In the genomic region with DNA sequence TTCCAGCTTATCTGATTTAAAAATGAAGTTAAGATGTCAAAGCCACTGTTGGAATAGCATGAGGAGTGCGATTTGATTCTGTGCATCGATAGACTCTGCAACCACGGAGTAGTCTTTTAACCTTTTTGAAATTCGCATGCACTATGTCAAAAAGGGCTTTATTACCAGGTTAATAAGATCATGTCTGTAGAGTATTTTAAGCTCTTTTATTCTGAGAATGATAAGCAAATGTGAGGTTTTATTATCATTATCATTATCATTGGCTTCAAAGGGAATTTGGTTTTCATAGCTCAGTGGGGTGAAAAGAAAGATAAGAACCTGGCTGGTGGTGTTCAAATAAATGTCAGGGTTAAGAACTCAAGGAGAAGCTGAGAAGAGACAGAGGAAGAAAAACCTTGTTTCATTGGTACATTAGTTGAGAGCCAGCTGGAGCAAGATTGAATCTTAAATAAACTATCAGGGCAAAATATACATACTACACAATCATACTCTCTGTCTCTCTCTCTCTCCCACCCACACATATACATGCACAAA, we compare ENCODE assay signal across 2 cellular contexts.
A peak's percentile ranks its signal among the peaks of the same experiment; 100 is the strongest.
TF ChIP-seq lines count a peak whose summit lies in the region.

No MANE protein-coding gene starts in this region.

TF ChIP-seq in SK-N-SH, 30 proteins besides CTCF, POLR2A, EP300 and RAD21:
- no peak for TF ChIP-seq GABPA (IDR thresholded peaks at IDR 0.05; ENCODE audit: low read depth)
- TF ChIP-seq GATA2 (CRISPR knock-in tag; IDR thresholded peaks at IDR 0.05): peak; percentile 85
- TF ChIP-seq, protein P1, sequence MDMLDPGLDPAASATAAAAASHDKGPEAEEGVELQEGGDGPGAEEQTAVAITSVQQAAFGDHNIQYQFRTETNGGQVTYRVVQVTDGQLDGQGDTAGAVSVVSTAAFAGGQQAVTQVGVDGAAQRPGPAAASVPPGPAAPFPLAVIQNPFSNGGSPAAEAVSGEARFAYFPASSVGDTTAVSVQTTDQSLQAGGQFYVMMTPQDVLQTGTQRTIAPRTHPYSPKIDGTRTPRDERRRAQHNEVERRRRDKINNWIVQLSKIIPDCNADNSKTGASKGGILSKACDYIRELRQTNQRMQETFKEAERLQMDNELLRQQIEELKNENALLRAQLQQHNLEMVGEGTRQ (IDR thresholded peaks at IDR 0.05; ENCODE audit: borderline replicate concordance, low read depth, low read length): no peak
- TF ChIP-seq SMC3 (IDR thresholded peaks at IDR 0.05; ENCODE audit: low read depth, low read length): no peak
- TF ChIP-seq, protein P2, sequence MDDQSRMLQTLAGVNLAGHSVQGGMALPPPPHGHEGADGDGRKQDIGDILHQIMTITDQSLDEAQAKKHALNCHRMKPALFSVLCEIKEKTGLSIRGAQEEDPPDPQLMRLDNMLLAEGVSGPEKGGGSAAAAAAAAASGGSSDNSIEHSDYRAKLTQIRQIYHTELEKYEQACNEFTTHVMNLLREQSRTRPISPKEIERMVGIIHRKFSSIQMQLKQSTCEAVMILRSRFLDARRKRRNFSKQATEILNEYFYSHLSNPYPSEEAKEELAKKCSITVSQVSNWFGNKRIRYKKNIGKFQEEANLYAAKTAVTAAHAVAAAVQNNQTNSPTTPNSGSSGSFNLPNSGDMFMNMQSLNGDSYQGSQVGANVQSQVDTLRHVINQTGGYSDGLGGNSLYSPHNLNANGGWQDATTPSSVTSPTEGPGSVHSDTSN (IDR thresholded peaks at IDR 0.05): no peak
- TF ChIP-seq CHD2 (IDR thresholded peaks at IDR 0.05; ENCODE audit: low read length, partially characterized antibody): no peak
- no peak for TF ChIP-seq SIN3A (IDR thresholded peaks at IDR 0.05; ENCODE audit: borderline replicate concordance, low read depth, low read length)
- no peak for TF ChIP-seq NFIC (IDR thresholded peaks at IDR 0.05; ENCODE audit: borderline replicate concordance)
- no peak for TF ChIP-seq TAF1 (IDR thresholded peaks at IDR 0.05; ENCODE audit: borderline replicate concordance, low read depth, low read length)
- TF ChIP-seq MEF2A (IDR thresholded peaks at IDR 0.05; ENCODE audit: borderline replicate concordance, low read depth): no peak
- TF ChIP-seq FOSL2 (IDR thresholded peaks at IDR 0.05; ENCODE audit: borderline replicate concordance, low read depth): no peak
- no peak for TF ChIP-seq NRF1 (IDR thresholded peaks at IDR 0.05; ENCODE audit: low read depth, low read length)
- TF ChIP-seq, protein P3, sequence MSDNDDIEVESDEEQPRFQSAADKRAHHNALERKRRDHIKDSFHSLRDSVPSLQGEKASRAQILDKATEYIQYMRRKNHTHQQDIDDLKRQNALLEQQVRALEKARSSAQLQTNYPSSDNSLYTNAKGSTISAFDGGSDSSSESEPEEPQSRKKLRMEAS (IDR thresholded peaks at IDR 0.05; ENCODE audit: low read depth): no peak
- TF ChIP-seq RCOR1 (IDR thresholded peaks at IDR 0.05; ENCODE audit: low read length): peak; percentile 8; the same call in 1 of the 2 replicates
- TF ChIP-seq EZH2phosphoT487 (IDR thresholded peaks at IDR 0.05; ENCODE audit: borderline replicate concordance, low read depth): no peak

TF ChIP-seq in neural cell, 6 proteins besides CTCF, POLR2A, EP300 and RAD21:
- TF ChIP-seq, protein P4, sequence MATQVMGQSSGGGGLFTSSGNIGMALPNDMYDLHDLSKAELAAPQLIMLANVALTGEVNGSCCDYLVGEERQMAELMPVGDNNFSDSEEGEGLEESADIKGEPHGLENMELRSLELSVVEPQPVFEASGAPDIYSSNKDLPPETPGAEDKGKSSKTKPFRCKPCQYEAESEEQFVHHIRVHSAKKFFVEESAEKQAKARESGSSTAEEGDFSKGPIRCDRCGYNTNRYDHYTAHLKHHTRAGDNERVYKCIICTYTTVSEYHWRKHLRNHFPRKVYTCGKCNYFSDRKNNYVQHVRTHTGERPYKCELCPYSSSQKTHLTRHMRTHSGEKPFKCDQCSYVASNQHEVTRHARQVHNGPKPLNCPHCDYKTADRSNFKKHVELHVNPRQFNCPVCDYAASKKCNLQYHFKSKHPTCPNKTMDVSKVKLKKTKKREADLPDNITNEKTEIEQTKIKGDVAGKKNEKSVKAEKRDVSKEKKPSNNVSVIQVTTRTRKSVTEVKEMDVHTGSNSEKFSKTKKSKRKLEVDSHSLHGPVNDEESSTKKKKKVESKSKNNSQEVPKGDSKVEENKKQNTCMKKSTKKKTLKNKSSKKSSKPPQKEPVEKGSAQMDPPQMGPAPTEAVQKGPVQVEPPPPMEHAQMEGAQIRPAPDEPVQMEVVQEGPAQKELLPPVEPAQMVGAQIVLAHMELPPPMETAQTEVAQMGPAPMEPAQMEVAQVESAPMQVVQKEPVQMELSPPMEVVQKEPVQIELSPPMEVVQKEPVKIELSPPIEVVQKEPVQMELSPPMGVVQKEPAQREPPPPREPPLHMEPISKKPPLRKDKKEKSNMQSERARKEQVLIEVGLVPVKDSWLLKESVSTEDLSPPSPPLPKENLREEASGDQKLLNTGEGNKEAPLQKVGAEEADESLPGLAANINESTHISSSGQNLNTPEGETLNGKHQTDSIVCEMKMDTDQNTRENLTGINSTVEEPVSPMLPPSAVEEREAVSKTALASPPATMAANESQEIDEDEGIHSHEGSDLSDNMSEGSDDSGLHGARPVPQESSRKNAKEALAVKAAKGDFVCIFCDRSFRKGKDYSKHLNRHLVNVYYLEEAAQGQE (IDR thresholded peaks at IDR 0.05; ENCODE audit: borderline replicate concordance): no peak
- no peak for TF ChIP-seq EZH2 (IDR thresholded peaks at IDR 0.05; ENCODE audit: borderline replicate concordance, insufficient read depth, low read length, poor library complexity, severe bottlenecking)
- no peak for TF ChIP-seq MXI1 (conservative IDR thresholded peaks at IDR 0.05; ENCODE audit: poor library complexity, severe bottlenecking)
- TF ChIP-seq TAF1 (IDR thresholded peaks at IDR 0.05; ENCODE audit: low read depth): no peak
- TF ChIP-seq SMC3 (conservative IDR thresholded peaks at IDR 0.05; ENCODE audit: poor library complexity): no peak
- no peak for TF ChIP-seq POLR2AphosphoS5 (IDR thresholded peaks at IDR 0.05)
